Comparison of ENCODE assay signal across 18 cellular contexts in the genomic region with DNA sequence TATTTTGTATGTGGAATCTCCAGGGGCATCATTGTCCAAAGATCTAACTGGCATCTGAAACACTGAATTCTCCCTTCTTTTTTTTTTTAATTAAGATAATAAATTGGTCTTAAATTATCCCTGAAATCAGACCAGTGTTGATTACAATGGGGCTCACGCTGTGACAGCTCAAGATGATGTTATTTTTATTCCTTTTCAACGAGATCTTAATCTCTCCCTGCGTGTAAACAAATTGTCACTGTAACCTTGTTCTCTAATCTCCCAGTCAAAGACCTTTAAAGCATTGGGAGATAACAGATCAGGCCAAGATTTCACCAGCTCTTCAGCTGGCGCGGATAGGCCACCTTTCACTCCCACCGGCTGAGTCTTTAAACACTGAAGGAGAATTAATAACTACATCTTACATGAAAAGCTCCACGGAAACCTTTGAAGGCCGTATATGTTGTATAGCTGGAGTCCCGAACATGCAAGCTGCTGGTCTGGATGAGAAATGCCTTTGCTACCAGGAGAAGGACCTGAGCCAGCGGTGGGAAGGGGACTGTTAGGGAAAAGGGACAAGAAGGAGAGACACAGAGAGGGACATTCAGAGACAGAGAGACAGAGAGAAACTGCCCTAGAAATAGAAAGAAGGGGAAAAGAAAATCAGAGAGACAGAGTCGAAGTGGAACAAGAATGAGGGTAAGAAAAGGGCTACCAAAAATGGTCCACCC.
"Had no signal": no experiment of that assay in that cellular context is flagged by ENCODE, and none has a peak within 500 bp of the region (broad histone marks: within the 10 kb centered on the region; RNA-seq: fewer than 3 reads in every experiment).

No MANE protein-coding gene starts in this region.

- H3K36me3 Mint-ChIP-seq: activated CD8-positive, alpha-beta memory T cell treated with anti-CD3 and anti-CD28 coated beads, Interleukin-2, amount 10 ng/mL, durations not matched to agents 7 days and 5 days; activated naive CD4-positive, alpha-beta T cell treated with anti-CD3 and anti-CD28 coated beads, Interleukin-2, amount 10 ng/mL, durations not matched to agents 7 days and 5 days; natural killer cell had no signal

- DNase-seq: activated CD4-positive, alpha-beta T cell treated with anti-CD3 and anti-CD28 coated beads for 1 hour; activated CD4-positive, alpha-beta T cell treated with anti-CD3 and anti-CD28 coated beads, Interleukin-2, amount 50 U/mL, for 48 hours; activated CD8-positive, alpha-beta memory T cell treated with anti-CD3 and anti-CD28 coated beads, Interleukin-2, amount 10 ng/mL, durations not matched to agents 7 days and 5 days; activated naive CD4-positive, alpha-beta T cell treated with anti-CD3 and anti-CD28 coated beads, Interleukin-2, amount 10 ng/mL, durations not matched to agents 7 days and 5 days; activated T-cell treated with anti-CD3 and anti-CD28 coated beads, Interleukin-2, amount 50 U/mL, for 1 hour; gastrocnemius medialis; heart right ventricle; mammary epithelial cell; mucosa of descending colon; natural killer cell; T-helper 1 cell; T1000; upper lobe of left lung had no signal

- H3K27ac ChIP-seq: gastrocnemius medialis, heart right ventricle, suprapubic skin, upper lobe of left lung had no signal

- H3K9me3 Mint-ChIP-seq: activated naive CD4-positive, alpha-beta T cell treated with anti-CD3 and anti-CD28 coated beads, Interleukin-2, amount 10 ng/mL, durations not matched to agents 7 days and 5 days; activated T-helper 2 cell treated with anti-CD3 and anti-CD28 coated beads, Interferon-gamma antibody, Interleukin-2, Interleukin-4, amounts not matched to agents 10 μg/mL and 5 μg/mL and 100 μg/mL, durations not matched to agents 14 hours and 24 hours and 36 hours; natural killer cell; stimulated activated naive CD8-positive, alpha-beta T cell treated with anti-CD3 and anti-CD28 coated beads, Interleukin-15, Interleukin-2, amounts not matched to agents 100 ng/mL and 50 ng/mL, for 24 hours had no signal

- H3K4me3 ChIP-seq: gastrocnemius medialis, heart right ventricle, mucosa of descending colon, suprapubic skin, upper lobe of left lung had no signal

- H3K4me3 Mint-ChIP-seq: activated CD8-positive, alpha-beta memory T cell treated with anti-CD3 and anti-CD28 coated beads, Interleukin-2, amount 10 ng/mL, durations not matched to agents 7 days and 5 days; activated naive CD4-positive, alpha-beta T cell treated with anti-CD3 and anti-CD28 coated beads, Interleukin-2, amount 10 ng/mL, durations not matched to agents 7 days and 5 days; natural killer cell; stimulated activated naive CD8-positive, alpha-beta T cell treated with anti-CD3 and anti-CD28 coated beads, Interleukin-15, Interleukin-2, amounts not matched to agents 100 ng/mL and 50 ng/mL, for 24 hours had no signal

- H3K27ac Mint-ChIP-seq: activated CD8-positive, alpha-beta memory T cell treated with anti-CD3 and anti-CD28 coated beads, Interleukin-2, amount 10 ng/mL, durations not matched to agents 7 days and 5 days; activated naive CD4-positive, alpha-beta T cell treated with anti-CD3 and anti-CD28 coated beads, Interleukin-2, amount 10 ng/mL, durations not matched to agents 7 days and 5 days; activated T-helper 2 cell treated with anti-CD3 and anti-CD28 coated beads, Interferon-gamma antibody, Interleukin-2, Interleukin-4, amounts not matched to agents 10 μg/mL and 5 μg/mL and 100 μg/mL, durations not matched to agents 14 hours and 24 hours and 36 hours; natural killer cell; stimulated activated naive CD8-positive, alpha-beta T cell treated with anti-CD3 and anti-CD28 coated beads, Interleukin-15, Interleukin-2, amounts not matched to agents 100 ng/mL and 50 ng/mL, for 24 hours had no signal

- ATAC-seq: activated CD8-positive, alpha-beta memory T cell treated with anti-CD3 and anti-CD28 coated beads, Interleukin-2, amount 10 ng/mL, durations not matched to agents 7 days and 5 days; heart right ventricle; left lobe of liver; mucosa of descending colon; natural killer cell; sciatic nerve had no signal

- H3K4me1 Mint-ChIP-seq: activated CD8-positive, alpha-beta memory T cell treated with anti-CD3 and anti-CD28 coated beads, Interleukin-2, amount 10 ng/mL, durations not matched to agents 7 days and 5 days; activated naive CD4-positive, alpha-beta T cell treated with anti-CD3 and anti-CD28 coated beads, Interleukin-2, amount 10 ng/mL, durations not matched to agents 7 days and 5 days had no signal

- H3K4me1 ChIP-seq: gastrocnemius medialis, heart right ventricle, suprapubic skin, upper lobe of left lung had no signal

- H3K27me3 ChIP-seq: gastrocnemius medialis, suprapubic skin, upper lobe of left lung had no signal

- H3K36me3 ChIP-seq: gastrocnemius medialis, heart right ventricle, suprapubic skin, upper lobe of left lung had no signal

- H3K9me3 ChIP-seq: gastrocnemius medialis, heart right ventricle, mucosa of descending colon, suprapubic skin, upper lobe of left lung had no signal
